27 cellular contexts compared by ENCODE assay signal in the genomic region with DNA sequence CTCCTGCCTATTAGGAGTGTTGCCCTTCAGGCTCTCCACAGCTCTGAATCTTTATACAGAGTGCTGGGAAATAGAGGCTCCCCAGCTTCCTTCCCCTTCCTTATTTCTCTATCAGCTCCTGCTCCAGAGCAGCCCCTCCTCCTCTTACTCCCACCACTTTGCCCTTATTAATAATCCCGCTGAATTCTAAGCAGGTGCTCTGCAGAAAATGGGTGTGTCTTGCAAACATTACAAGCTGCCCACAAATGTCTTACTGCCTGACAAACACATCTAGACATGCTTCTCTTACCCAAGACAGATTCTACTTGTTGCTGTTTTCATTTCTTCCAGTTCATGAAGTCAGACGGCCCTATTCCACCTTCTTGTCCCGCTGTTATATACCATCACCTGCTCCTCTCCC.
"Had no signal": no experiment of that assay in that cellular context is flagged by ENCODE, and none has a peak within 500 bp of the region (broad histone marks: within the 10 kb centered on the region; RNA-seq: fewer than 3 reads in every experiment).

No MANE protein-coding gene starts in this region.

- H3K27ac ChIP-seq: esophagus squamous epithelium, neutrophil, pancreas, right atrium auricular region, suprapubic skin, transverse colon, upper lobe of right lung, uterus had no signal

- H3K27me3 ChIP-seq: right atrium auricular region, uterus had no signal

- H3K36me3 ChIP-seq: esophagus squamous epithelium, neutrophil, pancreas, right atrium auricular region, suprapubic skin, transverse colon, upper lobe of right lung, uterus had no signal

- ATAC-seq: effector memory CD8-positive, alpha-beta T cell; mucosa of descending colon; natural killer cell treated with Interleukin-12 subunit alpha and Interleukin-12 subunit beta and Interleukin-15 and Interleukin-18, amount 100 ng/mL, for 72 hours; pancreas; sciatic nerve; stimulated activated naive CD8-positive, alpha-beta T cell treated with anti-CD3 and anti-CD28 coated beads, Interleukin-15, amount 100 ng/mL, for 72 hours; upper lobe of right lung had no signal

- H3K4me3 ChIP-seq: esophagus squamous epithelium, lung, mucosa of descending colon, pancreas, right atrium auricular region, smooth muscle cell, suprapubic skin, transverse colon, upper lobe of right lung, uterus had no signal

- H3K9me3 ChIP-seq: esophagus squamous epithelium, mucosa of descending colon, neutrophil, pancreas, right atrium auricular region, suprapubic skin, transverse colon, upper lobe of right lung, uterus had no signal

- H3K4me1 ChIP-seq: pancreas, right atrium auricular region, transverse colon, upper lobe of right lung, uterus had no signal

- DNase-seq: cortex of kidney; effector memory CD8-positive, alpha-beta T cell; esophagus squamous epithelium; foreskin melanocyte; immature natural killer cell; islet precursor cell; kidney glomerular epithelial cell; mesenchymal stem cell; mucosa of descending colon; naive B cell; pancreas; stimulated activated CD4-positive, alpha-beta T cell treated with anti-CD3 and anti-CD28 coated beads, Interleukin-12 subunit alpha, Interleukin-12 subunit beta, amount 100 ng/mL, for 4 hours; stimulated activated CD4-positive, alpha-beta T cell treated with anti-CD3 and anti-CD28 coated beads, Interleukin-1b, Interleukin-23, amount 100 ng/mL, for 48 hours; stimulated activated CD4-positive, alpha-beta T cell treated with anti-CD3 and anti-CD28 coated beads, Interleukin-4, amount 100 ng/mL, for 1 hour; stimulated activated CD8-positive, alpha-beta memory T cell treated with anti-CD3 and anti-CD28 coated beads, Interleukin-4, amount 100 ng/mL, for 48 hours; stimulated activated naive CD4-positive, alpha-beta T cell; stimulated activated naive CD8-positive, alpha-beta T cell treated with anti-CD3 and anti-CD28 coated beads, Interleukin-15, amount 100 ng/mL, for 72 hours; transverse colon; upper lobe of right lung; uterus had no signal
